12 cellular contexts compared by ENCODE assay signal in genomic region chr3:25468866-25469319, GRCh38. TPM values are rescaled to one million over a fixed set of nuclear protein-coding genes. Genes with fewer than 3 reads are reported as not detected.
DNase-seq lines count a peak whose midpoint lies in the region; ATAC-seq, FAIRE-seq and TF ChIP-seq lines count a peak whose summit lies in the region.
"Had no signal": no experiment of that assay in that cellular context is flagged by ENCODE, and none has a peak within 500 bp of the region (broad histone marks: within the 10 kb centered on the region; RNA-seq: fewer than 3 reads in every experiment).

No MANE protein-coding gene starts in this region.

- DNase-seq in BE2C (peak; percentile 9), K562 (ENCODE audit: extremely low read depth in 1 of 4, low spot score in 3 of 4) (no peak), right cardiac atrium (peak; percentile 78 to 89 (median 87)), prostate gland (ENCODE audit: low spot score) (peak; percentile 28), DMS153 (lab: John Stamatoyannopoulos, UW) (no peak), MM.1S (no peak), DMS 273 (lab: John Stamatoyannopoulos, UW; ENCODE audit: unreplicated experiment) (no peak)
- no peak for DNase-seq in stimulated activated CD4-positive, alpha-beta T cell treated with anti-CD3 and anti-CD28 coated beads, Interleukin-2, amount 100 ng/mL, for 48 hours
- DNase-seq: activated naive CD8-positive, alpha-beta T cell treated with anti-CD3 and anti-CD28 coated beads, Interleukin-2, amount 50 U/mL, for 24 hours; CD4-positive, alpha-beta T cell; NCI-H1930 had no signal

- TF ChIP-seq EP300 in K562 (IDR thresholded peaks at IDR 0.05; ENCODE audit: low read length): no peak

- H3K9ac ChIP-seq in K562 (ENCODE audit: insufficient read depth in 1 of 2, low read depth in 2 of 2, low read length in 2 of 2): no peak overlapping the region
- no peak overlapping the region for H3K9ac ChIP-seq in MM.1S (ENCODE audit: low read length)

- no peaks in the 10 kb centered on the region for H4K20me1 ChIP-seq in K562 (replicated peaks; ENCODE audit: control insufficient read depth, insufficient read depth, low read length)
- no peaks in the 10 kb centered on the region for H4K20me1 ChIP-seq in MM.1S (ENCODE audit: insufficient read depth, low read length)

- intact Hi-C loops in K562 (cut with micrococcal nuclease) (no loop called here), right cardiac atrium (cut with DNase I) (no loop called here), prostate gland (cut with DNase I) (loop anchor here (5.0 kb wide), 1 partner anchor 37 kb away; no protein-coding TSS in a partner anchor)

- TF ChIP-seq RAD21 in K562 (CRISPR knock-in tag; conservative IDR thresholded peaks at IDR 0.05 in 1 of 2, IDR thresholded peaks at IDR 0.05 in 1 of 2): no peak

- H2AFZ ChIP-seq in K562 (ENCODE audit: low read depth, low read length) (no peak overlapping the region), MM.1S (ENCODE audit: low read length) (no peak overlapping the region)

- no peak for FAIRE-seq in K562 (lab: Jason Lieb, UNC)
- FAIRE-seq: TTC549 had no signal

- H3K79me2 ChIP-seq in K562 (ENCODE audit: control insufficient read depth, insufficient read depth, low read length): no peaks in the 10 kb centered on the region
- H3K79me2 ChIP-seq in MM.1S (ENCODE audit: low read length): no peaks in the 10 kb centered on the region

- H3K27ac ChIP-seq in K562 (ENCODE audit: extremely low read depth, low read depth, low read length) (no peak overlapping the region), right cardiac atrium (ENCODE audit: low read length) (peak overlapping the region; percentile 91), prostate gland (peak overlapping the region in 1 of 2 donors; percentile 52), MM.1S (ENCODE audit: low read length) (no peak overlapping the region)

- POLR2A ChIA-PET in K562 (lab: Yijun Ruan, JAX): interaction anchor here (1.0 kb wide), 1 partner anchor 9 kb away, joined by 5 read pairs; no protein-coding TSS in a partner anchor

- WGBS in K562 (ENCODE audit: insufficient coverage, low coverage, missing lambda C conversion rate): 0% methylated on average over 6 of the region's 6 CpGs
- 10% methylated on average over 6 of the region's 6 CpGs for WGBS in right cardiac atrium
- WGBS in prostate gland: 48% methylated on average over 6 of the region's 6 CpGs

- H3K9me3 ChIP-seq in BE2C (no peaks in the 10 kb centered on the region), K562 (replicated peaks; ENCODE audit: control insufficient read depth, insufficient read depth, low read depth, low read length) (no peaks in the 10 kb centered on the region), right cardiac atrium (ENCODE audit: control insufficient read depth, low read length) (no peaks in the 10 kb centered on the region), prostate gland (no peaks in the 10 kb centered on the region), MM.1S (replicated peaks; ENCODE audit: insufficient read depth, low read length) (no peaks in the 10 kb centered on the region)

- in situ Hi-C loops in K562 (cut with MboI): no loop called here

- H3K4me2 ChIP-seq in K562 (ENCODE audit: insufficient read depth, low read length): no peak overlapping the region
- H3K4me2 ChIP-seq in MM.1S (ENCODE audit: low read depth, low read length): no peak overlapping the region

- H3K9me2 ChIP-seq in MM.1S (replicated peaks; ENCODE audit: insufficient read depth, low read length): no peaks in the 10 kb centered on the region

- H3F3A ChIP-seq in MM.1S (ENCODE audit: insufficient read depth, low read length): no peaks in the 10 kb centered on the region

- CTCF ChIA-PET in K562 (lab: Yijun Ruan, JAX; ENCODE audit: low intra/inter-chr PET ratio): no interaction called here

- H3K9me1 ChIP-seq in K562 (ENCODE audit: control insufficient read depth, insufficient read depth, low read length): no peaks in the 10 kb centered on the region

- TF ChIP-seq POLR2A in K562 (conservative IDR thresholded peaks at IDR 0.05) (no peak), prostate gland (IDR thresholded peaks at IDR 0.05) (no peak)

- ATAC-seq in K562 (peak; percentile 43; the same call in 2 of the 3 replicates), right cardiac atrium (peak; percentile 88 to 93)
- ATAC-seq: activated naive CD8-positive, alpha-beta T cell treated with anti-CD3 and anti-CD28 coated beads, Interleukin-2, amount 50 U/mL, for 24 hours had no signal

- TF ChIP-seq CTCF in BE2C (IDR thresholded peaks at IDR 0.05; ENCODE audit: low read depth, low read length) (no peak), K562 (IDR thresholded peaks at IDR 0.05 in 2 of 3, conservative IDR thresholded peaks at IDR 0.05 in 1 of 3; ENCODE audit: insufficient read depth in 2 of 3, low read depth in 1 of 3, low read length in 3 of 3) (0 out of 6 replicates have a peak, but pooled peaks of 1 of the 3 experiments have one; percentile 11), prostate gland (IDR thresholded peaks at IDR 0.05) (peak in 1 of 4 experiments; percentile 35), MM.1S (IDR thresholded peaks at IDR 0.05; ENCODE audit: low read length) (no peak)

- H3K4me1 ChIP-seq in BE2C: no peaks in the 10 kb centered on the region
- H3K4me1 ChIP-seq in K562 (replicated peaks in 1 of 2; ENCODE audit: control insufficient read depth in 2 of 2, insufficient read depth in 2 of 2, low read length in 2 of 2): no peaks in the 10 kb centered on the region
- peaks cover 8% of the 10 kb centered on the region for H3K4me1 ChIP-seq in right cardiac atrium (ENCODE audit: control insufficient read depth, insufficient read depth, low read length)
- H3K4me1 ChIP-seq in prostate gland (replicated peaks): peaks cover 4% of the 10 kb centered on the region
- no peaks in the 10 kb centered on the region for H3K4me1 ChIP-seq in MM.1S (ENCODE audit: low read length)

- H3K27me3 ChIP-seq in BE2C (no peaks in the 10 kb centered on the region), K562 (ENCODE audit: control insufficient read depth in 2 of 2, insufficient read depth in 2 of 2, low read length in 2 of 2) (no peaks in the 10 kb centered on the region), right cardiac atrium (ENCODE audit: control insufficient read depth, insufficient read depth) (no peaks in the 10 kb centered on the region), prostate gland (replicated peaks; ENCODE audit: insufficient read depth) (no peaks in the 10 kb centered on the region), MM.1S (replicated peaks; ENCODE audit: insufficient read depth, low read length) (no peaks in the 10 kb centered on the region)

- H3K4me3 ChIP-seq in BE2C (ENCODE audit: low read depth, low read length) (no peak overlapping the region), K562 (no peak overlapping the region), right cardiac atrium (ENCODE audit: low read length) (no peak overlapping the region), prostate gland (no peak overlapping the region), MM.1S (ENCODE audit: low read length) (no peak overlapping the region)

- no TSS peak for BruUV-seq in K562 (replicated peaks; lab: Mats Ljungman, UMichigan)

- no peaks in the 10 kb centered on the region for H3K36me3 ChIP-seq in BE2C
- no peaks in the 10 kb centered on the region for H3K36me3 ChIP-seq in K562 (ENCODE audit: control insufficient read depth, insufficient read depth, low read length)
- no peaks in the 10 kb centered on the region for H3K36me3 ChIP-seq in prostate gland
- no peaks in the 10 kb centered on the region for H3K36me3 ChIP-seq in MM.1S (replicated peaks; ENCODE audit: insufficient read depth, low read length)

TF ChIP-seq in K562, 482 proteins besides CTCF, POLR2A, EP300 and RAD21 (continues in another document):
- TF ChIP-seq NONO (IDR thresholded peaks at IDR 0.05; ENCODE audit: low read depth in 2 of 2, low read length in 1 of 2): no peak
- no peak for TF ChIP-seq ZBTB12 (CRISPR knock-in tag; IDR thresholded peaks at IDR 0.05)
- TF ChIP-seq TCF7L2 (IDR thresholded peaks at IDR 0.05; ENCODE audit: low read depth, low read length): no peak
- TF ChIP-seq SMARCB1 (IDR thresholded peaks at IDR 0.05; ENCODE audit: insufficient read length, low read depth): no peak

RNA-seq across cellular contexts. Expression of gene RARB, which starts 40.8 kb away (rescaled TPM):
- not detected for polyA plus RNA-seq in BE2C (2012; ENCODE audit: insufficient read depth, insufficient read length, low read depth)
- 0.39 and 1.2 TPM in 2 replicates for total RNA-seq in K562 (2011; cell fraction: chromatin; rRNA removed; ENCODE audit: low replicate concordance)
- 0.13 and 0.67 TPM in 2 replicates for total RNA-seq in K562 (2011; cell fraction: nucleolus; rRNA removed)
- 0.22 and 0.23 TPM in 2 replicates for total RNA-seq in K562 (2011; cell fraction: nucleoplasm; rRNA removed)
- total RNA-seq in K562 (2014; rRNA removed) (0.12 and 0.18 TPM in 2 replicates), K562 (2014; rRNA removed; fragmentation: Illumina TruSeq; extraction: Trizol) (0.26 and 0.29 TPM in 2 replicates), K562 (2015; rRNA removed; fragmentation: Illumina TruSeq; extraction: Trizol) (0.40 and 0.72 TPM in 2 replicates), K562 (2021) (0.16 and 0.29 TPM in 2 replicates), right cardiac atrium (10 to 100 TPM; 17.0 to 26.4 (median 24.7) TPM), prostate gland (10 to 100 TPM in 1 of 2 donors, 1 to 10 TPM in 1; 4.4 to 17.2 TPM)
- polyA plus RNA-seq in K562 (2011; rRNA removed) (1.3 TPM in 1 of 2 replicates, not detected in the other), K562 (2014; fragmentation: Illumina TruSeq; extraction: Trizol) (0.25 and 0.28 TPM in 2 replicates), K562 (2014; fragmentation: Nextera tagmentation; extraction: Ambion mirVana) (under 1 TPM; 0.25 to 0.27 TPM), K562 (2014; rRNA removed) (0.15 and 0.18 TPM in 2 replicates), right cardiac atrium (9.5 TPM)
- polyA plus RNA-seq in K562 (2011; cell fraction: cytosol; rRNA removed): 0.03 and 1.2 TPM in 2 replicates
- 1.5 TPM in 1 of 2 replicates, not detected in the other for polyA plus RNA-seq in K562 (2011; cell fraction: nucleus; rRNA removed)
- polyA plus RNA-seq in K562 (2012): 0.33 and 0.69 TPM in 2 replicates
- 2.7 TPM in 1 of 2 replicates, not detected in the other for polyA minus RNA-seq in K562 (2011; rRNA and poly(A)+ RNA removed)
- polyA minus RNA-seq in K562 (2011; cell fraction: cytosol; rRNA and poly(A)+ RNA removed): 0.95 TPM in 1 of 2 replicates, not detected in the other
- polyA minus RNA-seq in K562 (2011; cell fraction: nucleus; rRNA and poly(A)+ RNA removed): 3.0 TPM in 1 of 2 replicates, not detected in the other
- total RNA-seq: CD4-positive, alpha-beta T cell had no signal

Comparison
In these comparisons a context has a peak if more than half of its experiments do, and no peak if none do; other contexts are left out.
1. DNase-seq: peak in BE2C (single experiment), right cardiac atrium (3 of 3) and prostate gland (single experiment); none in K562 (0 of 4), DMS153 (single experiment), MM.1S (single experiment), DMS 273 (single experiment) and stimulated activated CD4-positive, alpha-beta T cell treated with anti-CD3 and anti-CD28 coated beads, Interleukin-2, amount 100 ng/mL, for 48 hours (0 of 2).